Comparison of ENCODE assay signal across 9 cellular contexts in genomic region chr3:53166781-53167291, GRCh38.
DNase-seq lines count a peak whose midpoint lies in the region; TF ChIP-seq lines count a peak whose summit lies in the region.
"Had no signal": no experiment of that assay in that cellular context is flagged by ENCODE, and none has a peak within 500 bp of the region (broad histone marks: within the 10 kb centered on the region; RNA-seq: fewer than 3 reads in every experiment).

No MANE protein-coding gene starts in this region.

- H3K4me3 ChIP-seq in Loucy (ENCODE audit: low read length, poor library complexity, severe bottlenecking) = peak overlapping the region; percentile 24
- H3K4me3 ChIP-seq: SK-N-MC had no signal

- H3K27me3 ChIP-seq in Loucy (ENCODE audit: insufficient read depth, low read length, poor library complexity, severe bottlenecking) = no peaks in the 10 kb centered on the region

- no peak for TF ChIP-seq CTCF in Loucy (conservative IDR thresholded peaks at IDR 0.05; ENCODE audit: low read length)
- TF ChIP-seq CTCF in GM20000 (IDR thresholded peaks at IDR 0.05; ENCODE audit: extremely low read depth, missing control alignments) = no peak

- no peaks in the 10 kb centered on the region; the same call in 1 of the 2 replicates for H3K79me2 ChIP-seq in Loucy (ENCODE audit: insufficient read depth, low read length)

- H3K4me1 ChIP-seq in Loucy (ENCODE audit: insufficient read depth, low read length, poor library complexity, severe bottlenecking) = peaks cover 35% of the 10 kb centered on the region

- DNase-seq in AG20443 (ENCODE audit: low spot score) = peak; percentile 95
- peak; percentile 28 for DNase-seq in cerebellar cortex (ENCODE audit: low spot score)
- DNase-seq in medulla oblongata (ENCODE audit: extremely low spot score) = peak; percentile 81
- no peak for DNase-seq in SIG-M5 (lab: John Stamatoyannopoulos, UW)
- DNase-seq in cerebellar nuclear complex (lab: John Stamatoyannopoulos, UW) = no peak
- no peak for DNase-seq in GM20000 (ENCODE audit: low spot score)
- no peak for DNase-seq in stimulated activated CD4-positive, alpha-beta T cell treated with anti-CD3 and anti-CD28 coated beads, Interleukin-4, amount 100 ng/mL, for 4 hours

- no peaks in the 10 kb centered on the region for H3K9me3 ChIP-seq in Loucy (ENCODE audit: insufficient read depth, low read depth, low read length)

- peak overlapping the region; percentile 48 for H3K4me2 ChIP-seq in Loucy (ENCODE audit: low read depth, low read length, poor library complexity, severe bottlenecking)

- H3K36me3 ChIP-seq in Loucy (ENCODE audit: insufficient read depth, low read length) = no peaks in the 10 kb centered on the region

- H3F3A ChIP-seq in Loucy (ENCODE audit: low read depth) = no peaks in the 10 kb centered on the region

- no peak overlapping the region for H2AFZ ChIP-seq in Loucy (ENCODE audit: low read length)

- no peaks in the 10 kb centered on the region for H3K9me2 ChIP-seq in Loucy (replicated peaks; ENCODE audit: low read depth, low read length)

- H3K9ac ChIP-seq in Loucy (ENCODE audit: low read depth, low read length, poor library complexity, severe bottlenecking) = no peak overlapping the region

- H4K20me1 ChIP-seq in Loucy (ENCODE audit: insufficient read depth, low read length, poor library complexity, severe bottlenecking) = no peaks in the 10 kb centered on the region

Comparison
In these comparisons a context has a peak if more than half of its experiments do, and no peak if none do; other contexts are left out.
1. DNase-seq: peak in AG20443 (single experiment), cerebellar cortex (single experiment) and medulla oblongata (single experiment); none in SIG-M5 (single experiment), cerebellar nuclear complex (0 of 2), GM20000 (single experiment) and stimulated activated CD4-positive, alpha-beta T cell treated with anti-CD3 and anti-CD28 coated beads, Interleukin-4, amount 100 ng/mL, for 4 hours (0 of 2).